ENCODE assay signal across 8 cellular contexts in genomic region chr11:68099474-68100405, GRCh38. TPM values are rescaled to one million over a fixed set of nuclear protein-coding genes. Genes with fewer than 3 reads are reported as not detected.
DNase-seq lines count a peak whose midpoint lies in the region; ATAC-seq, FAIRE-seq and TF ChIP-seq lines count a peak whose summit lies in the region.

No MANE protein-coding gene starts in this region.

- peak overlapping the region; percentile 84 for H3K27ac Mint-ChIP-seq in activated naive CD8-positive, alpha-beta T cell treated with anti-CD3 and anti-CD28 coated beads, Interleukin-2, amount 10 ng/mL, durations not matched to agents 7 days and 5 days

- 51 to 77% methylated on average over 8 of the region's 12 CpGs for WGBS in mesodermal cell (ENCODE audit: insufficient coverage in 2 of 2), 2 experiments

- H3K4me3 Mint-ChIP-seq in activated naive CD8-positive, alpha-beta T cell treated with anti-CD3 and anti-CD28 coated beads, Interleukin-2, amount 10 ng/mL, durations not matched to agents 7 days and 5 days = peak overlapping the region; percentile 79

- DNase-seq in GM12892 (ENCODE audit: insufficient read length) (no peak), NCI-H2196 (lab: John Stamatoyannopoulos, UW; ENCODE audit: unreplicated experiment) (peak; percentile 89), SHP77 (lab: John Stamatoyannopoulos, UW) (no peak), NCI-H69 (lab: John Stamatoyannopoulos, UW) (no peak)
- DNase-seq in activated naive CD8-positive, alpha-beta T cell treated with anti-CD3 and anti-CD28 coated beads, Interleukin-2, amount 10 ng/mL, durations not matched to agents 7 days and 5 days = peak; percentile 43

- H3K36me3 Mint-ChIP-seq in activated naive CD8-positive, alpha-beta T cell treated with anti-CD3 and anti-CD28 coated beads, Interleukin-2, amount 10 ng/mL, durations not matched to agents 7 days and 5 days = peaks cover 1% of the 10 kb centered on the region

- FAIRE-seq in GM12892 (lab: Jason Lieb, UNC) = peak; percentile 76

- no peak overlapping the region for H3K4me3 ChIP-seq in mesodermal cell (ENCODE audit: extremely low read depth, insufficient read depth, low read length, poor library complexity, severe bottlenecking)

- H3K4me1 ChIP-seq in mesodermal cell (ENCODE audit: control insufficient read depth, insufficient read depth, low read length, poor library complexity, severe bottlenecking) = peaks cover 14% of the 10 kb centered on the region

- peak; percentile 84 for ATAC-seq in activated naive CD8-positive, alpha-beta T cell treated with anti-CD3 and anti-CD28 coated beads, Interleukin-2, amount 10 ng/mL, durations not matched to agents 7 days and 5 days (ENCODE audit: low read depth)
- ATAC-seq in GM18861 (IDR thresholded peaks at IDR 0.05; ENCODE audit: unreplicated experiment) (no peak), HG03565 (IDR thresholded peaks at IDR 0.05; ENCODE audit: unreplicated experiment) (no peak)

- no peak for TF ChIP-seq POLR2A in GM12892 (IDR thresholded peaks at IDR 0.05; ENCODE audit: low read depth, low read length)

- H3K9me3 Mint-ChIP-seq in activated naive CD8-positive, alpha-beta T cell treated with anti-CD3 and anti-CD28 coated beads, Interleukin-2, amount 10 ng/mL, durations not matched to agents 7 days and 5 days = no peaks in the 10 kb centered on the region

- no peaks in the 10 kb centered on the region for H3K9me3 ChIP-seq in mesodermal cell (ENCODE audit: control insufficient read depth, low read length)

- POLR2A ChIA-PET in activated naive CD8-positive, alpha-beta T cell treated with anti-CD3 and anti-CD28 coated beads, Interleukin-2, amount 10 ng/mL, durations not matched to agents 7 days and 5 days (lab: Charles Lee) = interaction anchor here (0.6 to 1.2 kb wide), 4 partner anchors 23 to 63 kb away, joined by 3 read pairs; no protein-coding TSS in a partner anchor

- H3K27me3 Mint-ChIP-seq in activated naive CD8-positive, alpha-beta T cell treated with anti-CD3 and anti-CD28 coated beads, Interleukin-2, amount 10 ng/mL, durations not matched to agents 7 days and 5 days = no peaks in the 10 kb centered on the region

- peak overlapping the region; percentile 78 for H3K27ac ChIP-seq in mesodermal cell (ENCODE audit: low read depth, low read length, severe bottlenecking)

- H3K4me1 Mint-ChIP-seq in activated naive CD8-positive, alpha-beta T cell treated with anti-CD3 and anti-CD28 coated beads, Interleukin-2, amount 10 ng/mL, durations not matched to agents 7 days and 5 days = peaks cover 21% of the 10 kb centered on the region

- H3K36me3 ChIP-seq in mesodermal cell (ENCODE audit: control insufficient read depth, insufficient read depth, low read length) = peaks cover 32% of the 10 kb centered on the region

RNA-seq across cellular contexts. Expression of gene CHKA, which starts 21.4 kb away (rescaled TPM):
- polyA plus RNA-seq in GM12892 (2012; ENCODE audit: missing spikeins) = 28.9 TPM
- 1 to 10 TPM; 8.1 to 9.2 TPM for total RNA-seq in activated naive CD8-positive, alpha-beta T cell treated with anti-CD3 and anti-CD28 coated beads, Interleukin-2, amount 10 ng/mL, durations not matched to agents 7 days and 5 days
- polyA plus RNA-seq in mesodermal cell (2013, experiment 1 of 2) = 37.0 TPM
- polyA plus RNA-seq in mesodermal cell (2013, experiment 2 of 2) = 36.7 TPM

Comparison
In these comparisons a context has a peak if more than half of its experiments do, and no peak if none do; other contexts are left out.
1. DNase-seq: peak in NCI-H2196 (single experiment) and activated naive CD8-positive, alpha-beta T cell treated with anti-CD3 and anti-CD28 coated beads, Interleukin-2, amount 10 ng/mL, durations not matched to agents 7 days and 5 days (single experiment); none in GM12892 (single experiment), SHP77 (0 of 2) and NCI-H69 (single experiment).